ENCODE assay signal across 1 cellular context in genomic region chr1:72282690-72283203, GRCh38.
TF ChIP-seq lines count a peak whose summit lies in the region.

No MANE protein-coding gene starts in this region.

TF ChIP-seq in HepG2, 621 proteins besides CTCF, POLR2A, EP300 and RAD21 (continued from another document and continues in another):
- TF ChIP-seq, protein P1, sequence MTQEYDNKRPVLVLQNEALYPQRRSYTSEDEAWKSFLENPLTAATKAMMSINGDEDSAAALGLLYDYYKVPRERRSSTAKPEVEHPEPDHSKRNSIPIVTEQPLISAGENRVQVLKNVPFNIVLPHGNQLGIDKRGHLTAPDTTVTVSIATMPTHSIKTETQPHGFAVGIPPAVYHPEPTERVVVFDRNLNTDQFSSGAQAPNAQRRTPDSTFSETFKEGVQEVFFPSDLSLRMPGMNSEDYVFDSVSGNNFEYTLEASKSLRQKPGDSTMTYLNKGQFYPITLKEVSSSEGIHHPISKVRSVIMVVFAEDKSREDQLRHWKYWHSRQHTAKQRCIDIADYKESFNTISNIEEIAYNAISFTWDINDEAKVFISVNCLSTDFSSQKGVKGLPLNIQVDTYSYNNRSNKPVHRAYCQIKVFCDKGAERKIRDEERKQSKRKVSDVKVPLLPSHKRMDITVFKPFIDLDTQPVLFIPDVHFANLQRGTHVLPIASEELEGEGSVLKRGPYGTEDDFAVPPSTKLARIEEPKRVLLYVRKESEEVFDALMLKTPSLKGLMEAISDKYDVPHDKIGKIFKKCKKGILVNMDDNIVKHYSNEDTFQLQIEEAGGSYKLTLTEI (CRISPR knock-in tag; conservative IDR thresholded peaks at IDR 0.05): no peak
- TF ChIP-seq YEATS4 (CRISPR knock-in tag; IDR thresholded peaks at IDR 0.05; ENCODE audit: borderline replicate concordance) (no peak), ATM (IDR thresholded peaks at IDR 0.05; ENCODE audit: borderline replicate concordance) (no peak), ZNF383 (CRISPR knock-in tag; IDR thresholded peaks at IDR 0.05; ENCODE audit: borderline replicate concordance) (no peak), ZNF530 (CRISPR knock-in tag; IDR thresholded peaks at IDR 0.05; ENCODE audit: low read depth) (no peak), CBX5 (CRISPR knock-in tag; IDR thresholded peaks at IDR 0.05; ENCODE audit: borderline replicate concordance) (no peak), RFXANK (CRISPR knock-in tag; IDR thresholded peaks at IDR 0.05) (no peak), XRCC5 (optimal IDR thresholded peaks at IDR 0.05; ENCODE audit: low read length) (no peak), HES4 (CRISPR knock-in tag; IDR thresholded peaks at IDR 0.05; ENCODE audit: borderline replicate concordance) (0 out of 2 replicates have a peak, but pooled peaks have one; percentile 4), ZBTB4 (CRISPR knock-in tag; IDR thresholded peaks at IDR 0.05; ENCODE audit: borderline replicate concordance) (no peak), GFI1 (CRISPR knock-in tag; IDR thresholded peaks at IDR 0.05; ENCODE audit: borderline replicate concordance) (no peak), MBNL3 (CRISPR knock-in tag; conservative IDR thresholded peaks at IDR 0.05) (no peak), ZNF605 (CRISPR knock-in tag; IDR thresholded peaks at IDR 0.05) (no peak), ZNF292 (CRISPR knock-in tag; IDR thresholded peaks at IDR 0.05; ENCODE audit: borderline replicate concordance, low read depth) (no peak), MAX (IDR thresholded peaks at IDR 0.05) (peak; percentile 34; the same call in 1 of the 2 replicates), CEBPG (CRISPR knock-in tag; IDR thresholded peaks at IDR 0.05) (no peak), RFX3 (CRISPR knock-in tag; IDR thresholded peaks at IDR 0.05) (peak; percentile 62), KDM2A (CRISPR knock-in tag; IDR thresholded peaks at IDR 0.05; ENCODE audit: borderline replicate concordance, low read depth) (no peak), ASH2L (IDR thresholded peaks at IDR 0.05; ENCODE audit: insufficient read length, low read depth, low read length) (peak; percentile 7), ETV6 (CRISPR knock-in tag; conservative IDR thresholded peaks at IDR 0.05) (no peak), ZNF354B (CRISPR knock-in tag; IDR thresholded peaks at IDR 0.05) (no peak), GATAD1 (CRISPR knock-in tag; IDR thresholded peaks at IDR 0.05) (no peak), ZNF619 (CRISPR knock-in tag; IDR thresholded peaks at IDR 0.05) (no peak), THAP9 (CRISPR knock-in tag; IDR thresholded peaks at IDR 0.05; ENCODE audit: borderline replicate concordance) (no peak), ZNF580 (CRISPR knock-in tag; IDR thresholded peaks at IDR 0.05; ENCODE audit: borderline replicate concordance, low read depth) (no peak), ZNF296 (CRISPR knock-in tag; conservative IDR thresholded peaks at IDR 0.05) (no peak), CC2D1A (CRISPR knock-in tag; IDR thresholded peaks at IDR 0.05) (no peak), ZNF512 (CRISPR knock-in tag; IDR thresholded peaks at IDR 0.05) (peak; percentile 53; the same call in 1 of the 2 replicates), ZNF430 (CRISPR knock-in tag; IDR thresholded peaks at IDR 0.05) (no peak), ZNF883 (CRISPR knock-in tag; IDR thresholded peaks at IDR 0.05; ENCODE audit: not compliant biosample characterization) (no peak), HMG20B (CRISPR knock-in tag; conservative IDR thresholded peaks at IDR 0.05) (no peak), ZMYM4 (CRISPR knock-in tag; IDR thresholded peaks at IDR 0.05) (no peak), ARID5B (CRISPR knock-in tag; IDR thresholded peaks at IDR 0.05) (no peak), GABPB1 (CRISPR knock-in tag; IDR thresholded peaks at IDR 0.05) (peak; percentile 21; the same call in 1 of the 2 replicates), ZNF720 (CRISPR knock-in tag; IDR thresholded peaks at IDR 0.05) (no peak), HNRNPK (IDR thresholded peaks at IDR 0.05; ENCODE audit: low read depth, low read length, poor library complexity, severe bottlenecking) (peak; percentile 80), REXO4 (CRISPR knock-in tag; IDR thresholded peaks at IDR 0.05; ENCODE audit: borderline replicate concordance) (no peak), NFIB (CRISPR knock-in tag; IDR thresholded peaks at IDR 0.05; ENCODE audit: borderline replicate concordance) (no peak), CHD2 (IDR thresholded peaks at IDR 0.05; ENCODE audit: low read depth, low read length) (no peak), POLR2AphosphoS2 (IDR thresholded peaks at IDR 0.05; ENCODE audit: low read depth, low read length) (no peak), HIC2 (CRISPR knock-in tag; IDR thresholded peaks at IDR 0.05; ENCODE audit: low read depth) (no peak), BORCS8-MEF2B (CRISPR knock-in tag; IDR thresholded peaks at IDR 0.05) (no peak), AGO1 (IDR thresholded peaks at IDR 0.05; ENCODE audit: low read depth, low read length, poor library complexity, severe bottlenecking) (no peak), PPARG (CRISPR knock-in tag; conservative IDR thresholded peaks at IDR 0.05) (no peak)
- TF ChIP-seq, protein P2, sequence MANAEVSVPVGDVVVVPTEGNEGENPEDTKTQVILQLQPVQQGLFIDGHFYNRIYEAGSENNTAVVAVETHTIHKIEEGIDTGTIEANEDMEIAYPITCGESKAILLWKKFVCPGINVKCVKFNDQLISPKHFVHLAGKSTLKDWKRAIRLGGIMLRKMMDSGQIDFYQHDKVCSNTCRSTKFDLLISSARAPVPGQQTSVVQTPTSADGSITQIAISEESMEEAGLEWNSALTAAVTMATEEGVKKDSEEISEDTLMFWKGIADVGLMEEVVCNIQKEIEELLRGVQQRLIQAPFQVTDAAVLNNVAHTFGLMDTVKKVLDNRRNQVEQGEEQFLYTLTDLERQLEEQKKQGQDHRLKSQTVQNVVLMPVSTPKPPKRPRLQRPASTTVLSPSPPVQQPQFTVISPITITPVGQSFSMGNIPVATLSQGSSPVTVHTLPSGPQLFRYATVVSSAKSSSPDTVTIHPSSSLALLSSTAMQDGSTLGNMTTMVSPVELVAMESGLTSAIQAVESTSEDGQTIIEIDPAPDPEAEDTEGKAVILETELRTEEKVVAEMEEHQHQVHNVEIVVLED (CRISPR knock-in tag; IDR thresholded peaks at IDR 0.05; ENCODE audit: borderline replicate concordance): no peak
- TF ChIP-seq, protein P3, sequence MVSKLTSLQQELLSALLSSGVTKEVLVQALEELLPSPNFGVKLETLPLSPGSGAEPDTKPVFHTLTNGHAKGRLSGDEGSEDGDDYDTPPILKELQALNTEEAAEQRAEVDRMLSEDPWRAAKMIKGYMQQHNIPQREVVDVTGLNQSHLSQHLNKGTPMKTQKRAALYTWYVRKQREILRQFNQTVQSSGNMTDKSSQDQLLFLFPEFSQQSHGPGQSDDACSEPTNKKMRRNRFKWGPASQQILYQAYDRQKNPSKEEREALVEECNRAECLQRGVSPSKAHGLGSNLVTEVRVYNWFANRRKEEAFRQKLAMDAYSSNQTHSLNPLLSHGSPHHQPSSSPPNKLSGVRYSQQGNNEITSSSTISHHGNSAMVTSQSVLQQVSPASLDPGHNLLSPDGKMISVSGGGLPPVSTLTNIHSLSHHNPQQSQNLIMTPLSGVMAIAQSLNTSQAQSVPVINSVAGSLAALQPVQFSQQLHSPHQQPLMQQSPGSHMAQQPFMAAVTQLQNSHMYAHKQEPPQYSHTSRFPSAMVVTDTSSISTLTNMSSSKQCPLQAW (CRISPR knock-in tag; IDR thresholded peaks at IDR 0.05): no peak
